ENCODE assay signal across 9 cellular contexts in the genomic region with DNA sequence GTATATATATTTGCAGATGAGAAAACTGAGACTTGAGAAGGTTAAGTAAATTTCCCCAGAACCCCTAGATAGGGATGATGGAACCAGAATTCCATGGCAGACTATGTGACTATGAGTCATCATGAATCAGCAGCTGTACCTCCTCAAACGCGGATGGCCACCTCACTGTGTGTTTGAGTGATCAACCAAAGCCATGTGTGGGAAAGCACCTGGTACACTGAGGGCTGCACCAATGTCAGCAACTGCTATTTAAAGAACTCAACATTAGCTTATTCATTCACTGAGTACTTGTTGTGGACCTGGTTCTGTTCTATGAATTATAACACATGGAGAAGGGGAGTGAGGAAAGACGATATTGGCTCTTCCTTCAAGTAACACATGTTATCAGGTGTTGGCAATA.
A peak's percentile ranks its signal among the peaks of the same experiment; 100 is the strongest.
DNase-seq lines count a peak whose midpoint lies in the region; ATAC-seq, FAIRE-seq and TF ChIP-seq lines count a peak whose summit lies in the region.
"Had no signal": no experiment of that assay in that cellular context is flagged by ENCODE, and none has a peak within 500 bp of the region (broad histone marks: within the 10 kb centered on the region; RNA-seq: fewer than 3 reads in every experiment).

No MANE protein-coding gene starts in this region.

- intact Hi-C loops in posterior vena cava (cut with DNase I), result loop anchor here in 1 of 2 donors (2.0 kb wide), 1 partner anchor 26 kb away; no protein-coding TSS in a partner anchor

- in situ Hi-C loops in astrocyte of the spinal cord (cut with HindIII; ENCODE audit: low sequenced_read_pairs), result no loop called here

- H3K4me3 ChIP-seq in ACC112 (ENCODE audit: low read depth, low read length), result peak overlapping the region; percentile 15
- no peak overlapping the region for H3K4me3 ChIP-seq in astrocyte of the spinal cord (ENCODE audit: low read depth, low read length)

- peak; percentile 79 for ATAC-seq in GM19372 (IDR thresholded peaks at IDR 0.05; ENCODE audit: low read depth, unreplicated experiment)
- ATAC-seq in HG03342 (IDR thresholded peaks at IDR 0.05; ENCODE audit: unreplicated experiment), result peak; percentile 85

- H3K27ac ChIP-seq in ACC112 (ENCODE audit: low read depth, low read length), result peak overlapping the region; percentile 96
- H3K27ac ChIP-seq: neutrophil had no signal

- no peak for TF ChIP-seq CTCF in astrocyte of the spinal cord (IDR thresholded peaks at IDR 0.05; ENCODE audit: low read depth, low read length)

- DNase-seq in astrocyte of the spinal cord (ENCODE audit: low read depth, low spot score) (peak; percentile 94), superior temporal gyrus (ENCODE audit: extremely low spot score) (peak; percentile 38), HTR-8/SVneo (ENCODE audit: insufficient read length, low spot score) (no peak), dermis blood vessel endothelial cell (no peak), posterior vena cava (ENCODE audit: low spot score) (no peak)

- no peak for FAIRE-seq in HTR-8/SVneo (lab: Jason Lieb, UNC)

- no peaks in the 10 kb centered on the region for H3K27me3 ChIP-seq in ACC112 (ENCODE audit: insufficient read depth, low read length)
- H3K27me3 ChIP-seq: neutrophil had no signal

- H3K79me2 ChIP-seq in ACC112 (ENCODE audit: control insufficient read depth, insufficient read depth, low read length, unreplicated experiment), result no peaks in the 10 kb centered on the region

- H2AFZ ChIP-seq in ACC112 (ENCODE audit: low read length, unreplicated experiment), result no peak overlapping the region

- peaks cover 57% of the 10 kb centered on the region for H3K4me1 ChIP-seq in ACC112 (ENCODE audit: control insufficient read depth, insufficient read depth, low read length, unreplicated experiment)

- H3K36me3 ChIP-seq in ACC112 (ENCODE audit: insufficient read depth, low read length), result no peaks in the 10 kb centered on the region
- H3K36me3 ChIP-seq: neutrophil had no signal

Comparison
In these comparisons a context has a peak if more than half of its experiments do, and no peak if none do; other contexts are left out.
1. DNase-seq: peak in astrocyte of the spinal cord (single experiment) and superior temporal gyrus (single experiment); none in HTR-8/SVneo (single experiment), dermis blood vessel endothelial cell (single experiment) and posterior vena cava (single experiment).